2 cellular contexts compared by ENCODE assay signal in the genomic region with DNA sequence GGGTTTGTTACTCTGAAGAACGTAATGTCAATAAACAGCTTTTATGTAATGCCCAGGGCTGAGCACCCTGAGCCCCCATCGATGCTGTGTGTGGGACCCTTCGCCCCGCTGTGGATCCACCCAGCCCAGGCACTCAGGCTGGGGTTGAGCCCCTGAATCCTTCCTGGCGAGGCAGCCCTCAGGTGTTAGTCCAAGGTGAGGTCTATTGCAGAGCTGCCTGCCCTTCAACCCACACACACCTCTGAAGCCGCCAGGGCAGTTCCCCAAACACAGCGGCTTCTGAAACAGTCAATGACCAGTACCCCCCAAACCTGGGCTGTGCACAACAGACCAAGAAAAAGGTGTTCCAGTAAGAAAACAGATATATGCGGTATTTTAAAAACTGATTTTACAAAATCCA.
TF ChIP-seq lines count a peak whose summit lies in the region.

No MANE protein-coding gene starts in this region.

TF ChIP-seq in HCT116, 20 proteins besides CTCF, POLR2A, EP300 and RAD21:
- TF ChIP-seq POLR2AphosphoS5 (IDR thresholded peaks at IDR 0.05; ENCODE audit: low read depth, low read length) (no peak), SRF (IDR thresholded peaks at IDR 0.05; ENCODE audit: low read depth) (no peak), SIN3A (IDR thresholded peaks at IDR 0.05; ENCODE audit: low read depth) (no peak), CBX3 (IDR thresholded peaks at IDR 0.05; ENCODE audit: low read depth) (no peak), ZNF274 (IDR thresholded peaks at IDR 0.05; ENCODE audit: low read depth, low read length) (no peak), ELF1 (IDR thresholded peaks at IDR 0.05; ENCODE audit: borderline replicate concordance, low read depth) (no peak), EZH2phosphoT487 (IDR thresholded peaks at IDR 0.05; ENCODE audit: borderline replicate concordance) (no peak), EGR1 (IDR thresholded peaks at IDR 0.05; ENCODE audit: low read depth) (no peak), MAX (IDR thresholded peaks at IDR 0.05) (no peak), EZH2 (IDR thresholded peaks at IDR 0.05) (no peak), ATF3 (IDR thresholded peaks at IDR 0.05) (no peak), TCF7L2 (IDR thresholded peaks at IDR 0.05; ENCODE audit: borderline replicate concordance, extremely low read depth, insufficient read depth, insufficient read length) (no peak), JUND (IDR thresholded peaks at IDR 0.05) (no peak), CEBPB (IDR thresholded peaks at IDR 0.05; ENCODE audit: low read depth) (no peak), YY1 (IDR thresholded peaks at IDR 0.05; ENCODE audit: extremely low read depth, insufficient replicate concordance, low read depth, low read length) (no peak), FOSL1 (IDR thresholded peaks at IDR 0.05; ENCODE audit: low read depth) (no peak)
- TF ChIP-seq, protein P1, sequence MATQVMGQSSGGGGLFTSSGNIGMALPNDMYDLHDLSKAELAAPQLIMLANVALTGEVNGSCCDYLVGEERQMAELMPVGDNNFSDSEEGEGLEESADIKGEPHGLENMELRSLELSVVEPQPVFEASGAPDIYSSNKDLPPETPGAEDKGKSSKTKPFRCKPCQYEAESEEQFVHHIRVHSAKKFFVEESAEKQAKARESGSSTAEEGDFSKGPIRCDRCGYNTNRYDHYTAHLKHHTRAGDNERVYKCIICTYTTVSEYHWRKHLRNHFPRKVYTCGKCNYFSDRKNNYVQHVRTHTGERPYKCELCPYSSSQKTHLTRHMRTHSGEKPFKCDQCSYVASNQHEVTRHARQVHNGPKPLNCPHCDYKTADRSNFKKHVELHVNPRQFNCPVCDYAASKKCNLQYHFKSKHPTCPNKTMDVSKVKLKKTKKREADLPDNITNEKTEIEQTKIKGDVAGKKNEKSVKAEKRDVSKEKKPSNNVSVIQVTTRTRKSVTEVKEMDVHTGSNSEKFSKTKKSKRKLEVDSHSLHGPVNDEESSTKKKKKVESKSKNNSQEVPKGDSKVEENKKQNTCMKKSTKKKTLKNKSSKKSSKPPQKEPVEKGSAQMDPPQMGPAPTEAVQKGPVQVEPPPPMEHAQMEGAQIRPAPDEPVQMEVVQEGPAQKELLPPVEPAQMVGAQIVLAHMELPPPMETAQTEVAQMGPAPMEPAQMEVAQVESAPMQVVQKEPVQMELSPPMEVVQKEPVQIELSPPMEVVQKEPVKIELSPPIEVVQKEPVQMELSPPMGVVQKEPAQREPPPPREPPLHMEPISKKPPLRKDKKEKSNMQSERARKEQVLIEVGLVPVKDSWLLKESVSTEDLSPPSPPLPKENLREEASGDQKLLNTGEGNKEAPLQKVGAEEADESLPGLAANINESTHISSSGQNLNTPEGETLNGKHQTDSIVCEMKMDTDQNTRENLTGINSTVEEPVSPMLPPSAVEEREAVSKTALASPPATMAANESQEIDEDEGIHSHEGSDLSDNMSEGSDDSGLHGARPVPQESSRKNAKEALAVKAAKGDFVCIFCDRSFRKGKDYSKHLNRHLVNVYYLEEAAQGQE (IDR thresholded peaks at IDR 0.05; ENCODE audit: low read depth) = no peak

TF ChIP-seq in WTC11, 78 proteins besides CTCF, POLR2A, EP300 and RAD21:
- TF ChIP-seq E2F4 (CRISPR knock-in tag; IDR thresholded peaks at IDR 0.05; ENCODE audit: borderline replicate concordance, low read depth) = no peak
- peak; percentile 36; the same call in 1 of the 2 replicates for TF ChIP-seq ZNF425 (CRISPR knock-in tag; conservative IDR thresholded peaks at IDR 0.05)
- no peak for TF ChIP-seq TP53 (CRISPR knock-in tag; IDR thresholded peaks at IDR 0.05)
- TF ChIP-seq NFATC4 (CRISPR knock-in tag; IDR thresholded peaks at IDR 0.05) = peak; percentile 65; the same call in 1 of the 2 replicates
- TF ChIP-seq CDX4 (CRISPR knock-in tag; IDR thresholded peaks at IDR 0.05; ENCODE audit: borderline replicate concordance) = no peak
- no peak for TF ChIP-seq ZNF416 (CRISPR knock-in tag; IDR thresholded peaks at IDR 0.05)
- no peak for TF ChIP-seq NFYB (CRISPR knock-in tag; conservative IDR thresholded peaks at IDR 0.05; ENCODE audit: low read depth)
- no peak for TF ChIP-seq AFF4 (CRISPR knock-in tag; IDR thresholded peaks at IDR 0.05; ENCODE audit: borderline replicate concordance)
- no peak for TF ChIP-seq PRRX2 (CRISPR knock-in tag; IDR thresholded peaks at IDR 0.05)
TF ChIP-seq in WTC11: peak in this region for 2.
